ENCODE assay signal across 11 cellular contexts in genomic region chr5:151140686-151141459, GRCh38. TPM values are rescaled to one million over a fixed set of nuclear protein-coding genes. Genes with fewer than 3 reads are reported as not detected.
DNase-seq lines count a peak whose midpoint lies in the region; ATAC-seq and TF ChIP-seq lines count a peak whose summit lies in the region.
"Had no signal": no experiment of that assay in that cellular context is flagged by ENCODE, and none has a peak within 500 bp of the region (broad histone marks: within the 10 kb centered on the region; RNA-seq: fewer than 3 reads in every experiment).

No MANE protein-coding gene starts in this region.

- 0 out of 2 replicates have a peak overlapping the region, but pooled peaks have one; percentile 21 for H3K4me2 ChIP-seq in GM23338
- H3K4me2 ChIP-seq: PC-9 had no signal

- H3F3A ChIP-seq in GM23338 (replicated peaks; ENCODE audit: low read depth): no peaks in the 10 kb centered on the region

- H3K27me3 ChIP-seq in GM23338 (ENCODE audit: insufficient read depth) (no peaks in the 10 kb centered on the region), prostate gland (replicated peaks; ENCODE audit: insufficient read depth) (no peaks in the 10 kb centered on the region)
- H3K27me3 ChIP-seq: neutrophil had no signal

- TF ChIP-seq POLR2A in prostate gland (IDR thresholded peaks at IDR 0.05): no peak

- H3K4me3 ChIP-seq in GM23338: no peak overlapping the region
- no peak overlapping the region for H3K4me3 ChIP-seq in prostate gland
- H3K4me3 ChIP-seq: PC-9 had no signal

- no peaks in the 10 kb centered on the region for H3K9me3 Mint-ChIP-seq in GM23338
- no peaks in the 10 kb centered on the region for H3K9me3 Mint-ChIP-seq in central memory CD8-positive, alpha-beta T cell
- H3K9me3 Mint-ChIP-seq in natural killer cell treated with Interleukin-12 subunit alpha and Interleukin-12 subunit beta and Interleukin-15 and Interleukin-18, amount 100 ng/mL, for 72 hours: no peaks in the 10 kb centered on the region

- peaks cover 14% of the 10 kb centered on the region for H3K36me3 ChIP-seq in GM23338 (ENCODE audit: insufficient read depth)
- H3K36me3 ChIP-seq in prostate gland: peaks cover 0 to 10% of the 10 kb centered on the region in 2 donors

- H3K27me3 Mint-ChIP-seq in GM23338 (ENCODE audit: insufficient read depth, low read depth, poor library complexity): peaks cover 9% of the 10 kb centered on the region
- no peaks in the 10 kb centered on the region for H3K27me3 Mint-ChIP-seq in central memory CD8-positive, alpha-beta T cell
- no peaks in the 10 kb centered on the region for H3K27me3 Mint-ChIP-seq in natural killer cell treated with Interleukin-12 subunit alpha and Interleukin-12 subunit beta and Interleukin-15 and Interleukin-18, amount 100 ng/mL, for 72 hours

- H3K27ac Mint-ChIP-seq in GM23338: peak overlapping the region; percentile 80; the same call in 1 of the 2 replicates
- H3K27ac Mint-ChIP-seq in central memory CD8-positive, alpha-beta T cell (ENCODE audit: low read depth): peak overlapping the region; percentile 75
- peak overlapping the region; percentile 82 to 92 for H3K27ac Mint-ChIP-seq in natural killer cell treated with Interleukin-12 subunit alpha and Interleukin-12 subunit beta and Interleukin-15 and Interleukin-18, amount 100 ng/mL, for 72 hours

- peak overlapping the region; percentile 38; the same call in 2 of the 3 replicates for H3K4me3 Mint-ChIP-seq in GM23338
- peak overlapping the region; percentile 72 for H3K4me3 Mint-ChIP-seq in central memory CD8-positive, alpha-beta T cell
- peak overlapping the region; percentile 67 for H3K4me3 Mint-ChIP-seq in natural killer cell treated with Interleukin-12 subunit alpha and Interleukin-12 subunit beta and Interleukin-15 and Interleukin-18, amount 100 ng/mL, for 72 hours

- TF ChIP-seq CTCF in GM23338 (conservative IDR thresholded peaks at IDR 0.05; ENCODE audit: low read depth in 2 of 2): no peak
- no peak for TF ChIP-seq CTCF in prostate gland (IDR thresholded peaks at IDR 0.05)

- DNase-seq in Ammon's horn (ENCODE audit: low spot score) (peak; percentile 55), GM23338 (ENCODE audit: low spot score) (no peak), prostate gland (ENCODE audit: low spot score) (no peak)
- no peak for DNase-seq in central memory CD8-positive, alpha-beta T cell (ENCODE audit: low spot score in 2 of 2)
- DNase-seq in natural killer cell treated with Interleukin-12 subunit alpha and Interleukin-12 subunit beta and Interleukin-15 and Interleukin-18, amount 100 ng/mL, for 72 hours (ENCODE audit: low spot score): no peak
- DNase-seq: amniotic stem cell, PC-9 had no signal

- peaks cover 6% of the 10 kb centered on the region; the same call in 1 of the 2 replicates for H4K20me1 ChIP-seq in GM23338 (replicated peaks; ENCODE audit: insufficient read depth)

- intact Hi-C loops in prostate gland (cut with DNase I): no loop called here

- peaks cover 22% of the 10 kb centered on the region for H3K36me3 Mint-ChIP-seq in GM23338 (ENCODE audit: low read depth)
- peaks cover 63% of the 10 kb centered on the region for H3K36me3 Mint-ChIP-seq in central memory CD8-positive, alpha-beta T cell (ENCODE audit: insufficient read depth)
- peaks cover 27% of the 10 kb centered on the region for H3K36me3 Mint-ChIP-seq in natural killer cell treated with Interleukin-12 subunit alpha and Interleukin-12 subunit beta and Interleukin-15 and Interleukin-18, amount 100 ng/mL, for 72 hours

- no peak overlapping the region for H2AFZ ChIP-seq in GM23338
- H2AFZ ChIP-seq: PC-9 had no signal

- H3K4me1 Mint-ChIP-seq in GM23338: peaks cover 15% of the 10 kb centered on the region
- H3K4me1 Mint-ChIP-seq in central memory CD8-positive, alpha-beta T cell: peaks cover 89% of the 10 kb centered on the region
- peaks cover 71 to 75% of the 10 kb centered on the region in 2 donors for H3K4me1 Mint-ChIP-seq in natural killer cell treated with Interleukin-12 subunit alpha and Interleukin-12 subunit beta and Interleukin-15 and Interleukin-18, amount 100 ng/mL, for 72 hours (ENCODE audit: low read depth in 2 of 2)

- no peak for ATAC-seq in GM23338
- ATAC-seq in central memory CD8-positive, alpha-beta T cell (replicated peaks; ENCODE audit: extremely low read depth, poor library complexity, severe bottlenecking): no peak
- no peak for ATAC-seq in natural killer cell treated with Interleukin-12 subunit alpha and Interleukin-12 subunit beta and Interleukin-15 and Interleukin-18, amount 100 ng/mL, for 72 hours
- no peak for ATAC-seq in GM18870 (IDR thresholded peaks at IDR 0.05; ENCODE audit: unreplicated experiment)
- ATAC-seq in HG03095 (IDR thresholded peaks at IDR 0.05; ENCODE audit: unreplicated experiment): no peak
- no peak for ATAC-seq in HG02759 (IDR thresholded peaks at IDR 0.05; ENCODE audit: unreplicated experiment)

- H3K9me3 ChIP-seq in prostate gland: no peaks in the 10 kb centered on the region
- H3K9me3 ChIP-seq: neutrophil had no signal

- no peaks in the 10 kb centered on the region for H3K9me2 ChIP-seq in GM23338 (ENCODE audit: insufficient read depth)

- H3K27ac ChIP-seq in GM23338 (ENCODE audit: low read depth) (no peak overlapping the region), prostate gland (peak overlapping the region in 1 of 2 donors; percentile 45)
- H3K27ac ChIP-seq: neutrophil, PC-9 had no signal

- 0 out of 2 replicates have a peak, but pooled peaks cover 3% of the 10 kb centered on the region for H3K79me2 ChIP-seq in GM23338 (replicated peaks; ENCODE audit: insufficient read depth)

- H3K4me1 ChIP-seq in GM23338 (ENCODE audit: insufficient read depth) (peaks cover 13% of the 10 kb centered on the region), prostate gland (replicated peaks) (no peaks in the 10 kb centered on the region)

- 55% methylated on average over 7 of the region's 7 CpGs for WGBS in prostate gland

TF ChIP-seq in GM23338, 12 proteins besides CTCF, POLR2A, EP300 and RAD21 (continues in another document):
- TF ChIP-seq STAT1 (IDR thresholded peaks at IDR 0.05; ENCODE audit: unreplicated experiment): no peak
- no peak for TF ChIP-seq REST (IDR thresholded peaks at IDR 0.05; ENCODE audit: unreplicated experiment)

RNA-seq across cellular contexts. Expression of gene ANXA6, which starts 16.7 kb away (rescaled TPM):
- total RNA-seq in GM23338 (2014; rRNA removed; shearing (Covaris generic)): 87.4 and 110 TPM in 2 replicates
- 26.5 and 30.2 TPM in 2 replicates for polyA plus RNA-seq in GM23338 (2016; fragmentation: Nextera tagmentation; extraction: Ambion mirVana)
- total RNA-seq in natural killer cell treated with Interleukin-12 subunit alpha and Interleukin-12 subunit beta and Interleukin-15 and Interleukin-18, amount 100 ng/mL, for 72 hours: 100 to 1,000 TPM; 271 to 398 TPM
- total RNA-seq in prostate gland: 100 to 1,000 TPM in 1 of 2 donors, 10 to 100 TPM in 1; 85.7 to 184 TPM
